In genomic region chr1:101301446-101301845, GRCh38 we compare ENCODE assay signal across 1 cellular context.
TF ChIP-seq lines count a peak whose summit lies in the region.

No MANE protein-coding gene starts in this region.

TF ChIP-seq in GM23338, 12 proteins besides CTCF, POLR2A, EP300 and RAD21 (continued from another document):
- TF ChIP-seq ZNF462 (CRISPR knock-in tag; IDR thresholded peaks at IDR 0.05) (no peak), STAT1 (IDR thresholded peaks at IDR 0.05; ENCODE audit: unreplicated experiment) (no peak), NANOG (IDR thresholded peaks at IDR 0.05; ENCODE audit: borderline replicate concordance) (no peak), POLR2AphosphoS5 (IDR thresholded peaks at IDR 0.05; ENCODE audit: low read depth) (no peak), CREB1 (CRISPR knock-in tag; IDR thresholded peaks at IDR 0.05; ENCODE audit: low read depth) (no peak), JUNB (IDR thresholded peaks at IDR 0.05; ENCODE audit: unreplicated experiment) (no peak), EZH2phosphoT487 (IDR thresholded peaks at IDR 0.05; ENCODE audit: unreplicated experiment) (no peak), ZNF114 (CRISPR knock-in tag; IDR thresholded peaks at IDR 0.05) (no peak)
- TF ChIP-seq, protein P1, sequence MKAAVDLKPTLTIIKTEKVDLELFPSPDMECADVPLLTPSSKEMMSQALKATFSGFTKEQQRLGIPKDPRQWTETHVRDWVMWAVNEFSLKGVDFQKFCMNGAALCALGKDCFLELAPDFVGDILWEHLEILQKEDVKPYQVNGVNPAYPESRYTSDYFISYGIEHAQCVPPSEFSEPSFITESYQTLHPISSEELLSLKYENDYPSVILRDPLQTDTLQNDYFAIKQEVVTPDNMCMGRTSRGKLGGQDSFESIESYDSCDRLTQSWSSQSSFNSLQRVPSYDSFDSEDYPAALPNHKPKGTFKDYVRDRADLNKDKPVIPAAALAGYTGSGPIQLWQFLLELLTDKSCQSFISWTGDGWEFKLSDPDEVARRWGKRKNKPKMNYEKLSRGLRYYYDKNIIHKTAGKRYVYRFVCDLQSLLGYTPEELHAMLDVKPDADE (IDR thresholded peaks at IDR 0.05) = no peak
- TF ChIP-seq, protein P2, sequence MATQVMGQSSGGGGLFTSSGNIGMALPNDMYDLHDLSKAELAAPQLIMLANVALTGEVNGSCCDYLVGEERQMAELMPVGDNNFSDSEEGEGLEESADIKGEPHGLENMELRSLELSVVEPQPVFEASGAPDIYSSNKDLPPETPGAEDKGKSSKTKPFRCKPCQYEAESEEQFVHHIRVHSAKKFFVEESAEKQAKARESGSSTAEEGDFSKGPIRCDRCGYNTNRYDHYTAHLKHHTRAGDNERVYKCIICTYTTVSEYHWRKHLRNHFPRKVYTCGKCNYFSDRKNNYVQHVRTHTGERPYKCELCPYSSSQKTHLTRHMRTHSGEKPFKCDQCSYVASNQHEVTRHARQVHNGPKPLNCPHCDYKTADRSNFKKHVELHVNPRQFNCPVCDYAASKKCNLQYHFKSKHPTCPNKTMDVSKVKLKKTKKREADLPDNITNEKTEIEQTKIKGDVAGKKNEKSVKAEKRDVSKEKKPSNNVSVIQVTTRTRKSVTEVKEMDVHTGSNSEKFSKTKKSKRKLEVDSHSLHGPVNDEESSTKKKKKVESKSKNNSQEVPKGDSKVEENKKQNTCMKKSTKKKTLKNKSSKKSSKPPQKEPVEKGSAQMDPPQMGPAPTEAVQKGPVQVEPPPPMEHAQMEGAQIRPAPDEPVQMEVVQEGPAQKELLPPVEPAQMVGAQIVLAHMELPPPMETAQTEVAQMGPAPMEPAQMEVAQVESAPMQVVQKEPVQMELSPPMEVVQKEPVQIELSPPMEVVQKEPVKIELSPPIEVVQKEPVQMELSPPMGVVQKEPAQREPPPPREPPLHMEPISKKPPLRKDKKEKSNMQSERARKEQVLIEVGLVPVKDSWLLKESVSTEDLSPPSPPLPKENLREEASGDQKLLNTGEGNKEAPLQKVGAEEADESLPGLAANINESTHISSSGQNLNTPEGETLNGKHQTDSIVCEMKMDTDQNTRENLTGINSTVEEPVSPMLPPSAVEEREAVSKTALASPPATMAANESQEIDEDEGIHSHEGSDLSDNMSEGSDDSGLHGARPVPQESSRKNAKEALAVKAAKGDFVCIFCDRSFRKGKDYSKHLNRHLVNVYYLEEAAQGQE (IDR thresholded peaks at IDR 0.05; ENCODE audit: unreplicated experiment) = no peak
